28 cellular contexts compared by ENCODE assay signal in genomic region chr1:23615423-23615822, GRCh38. TPM values are rescaled to one million over a fixed set of nuclear protein-coding genes. Genes with fewer than 3 reads are reported as not detected.
A peak's percentile ranks its signal among the peaks of the same experiment; 100 is the strongest.
DNase-seq lines count a peak whose midpoint lies in the region; ATAC-seq and TF ChIP-seq lines count a peak whose summit lies in the region.
"Had no signal": no experiment of that assay in that cellular context is flagged by ENCODE, and none has a peak within 500 bp of the region (broad histone marks: within the 10 kb centered on the region; RNA-seq: fewer than 3 reads in every experiment).

No MANE protein-coding gene starts in this region.

- H3K9me3 ChIP-seq in OCI-LY7 (ENCODE audit: low read length) (no peaks in the 10 kb centered on the region), mesenchymal stem cell (ENCODE audit: control insufficient read depth, low read length) (no peaks in the 10 kb centered on the region)
- H3K9me3 ChIP-seq: BE2C, gastrocnemius medialis, SJSA1, thyroid gland had no signal

- peak overlapping the region; percentile 80 for H2BK15ac ChIP-seq in mesenchymal stem cell (ENCODE audit: low read depth, poor library complexity, severe bottlenecking)

- H3K79me1 ChIP-seq in mesenchymal stem cell (replicated peaks; ENCODE audit: low read length, poor library complexity, severe bottlenecking): no peaks in the 10 kb centered on the region

- H3K36me3 Mint-ChIP-seq in activated naive CD4-positive, alpha-beta T cell treated with anti-CD3 and anti-CD28 coated beads, Interleukin-2, amount 50 U/mL, for 24 hours: no peaks in the 10 kb centered on the region
- H3K36me3 Mint-ChIP-seq in activated naive CD4-positive, alpha-beta T cell treated with anti-CD3 and anti-CD28 coated beads, Interleukin-2, amount 50 U/mL, for 72 hours: peaks cover 6 to 17% of the 10 kb centered on the region in 2 donors

- H3K4me3 Mint-ChIP-seq in activated naive CD4-positive, alpha-beta T cell treated with anti-CD3 and anti-CD28 coated beads, Interleukin-2, amount 50 U/mL, for 24 hours: no peak overlapping the region
- H3K4me3 Mint-ChIP-seq: activated T-cell treated with anti-CD3 and anti-CD28 coated beads, Interleukin-2, amount 50 U/mL, for 4 hours; central memory CD8-positive, alpha-beta T cell; HFFc6; stimulated activated naive CD8-positive, alpha-beta T cell treated with anti-CD3 and anti-CD28 coated beads, Interleukin-15, amount 100 ng/mL, for 72 hours had no signal

- no TSS peak for BruUV-seq in OCI-LY7 (replicated peaks; lab: Mats Ljungman, UMichigan)

- no peaks in the 10 kb centered on the region for H4K20me1 ChIP-seq in OCI-LY7 (ENCODE audit: insufficient read depth, low read length)

- no peak overlapping the region for H3K4ac ChIP-seq in mesenchymal stem cell (ENCODE audit: low read depth in 1 of 2, low read length in 2 of 2)

- CTCF ChIA-PET in OCI-LY7 (lab: Charles Lee; ENCODE audit: unreplicated experiment): no interaction called here

- no peak overlapping the region for H3K9ac ChIP-seq in mesenchymal stem cell (ENCODE audit: low read length)
- H3K9ac ChIP-seq: KMS-11 had no signal

- H3K4me1 ChIP-seq in OCI-LY7 (ENCODE audit: insufficient read depth, low read length, poor library complexity, severe bottlenecking): peaks cover 94% of the 10 kb centered on the region
- peaks cover 6% of the 10 kb centered on the region for H3K4me1 ChIP-seq in mesenchymal stem cell (ENCODE audit: control insufficient read depth, insufficient read depth, low read depth, low read length)
- H3K4me1 ChIP-seq: BE2C, gastrocnemius medialis had no signal

- H3K4me2 ChIP-seq in OCI-LY7 (ENCODE audit: low read length) (peak overlapping the region; percentile 93), mesenchymal stem cell (ENCODE audit: low read length, poor library complexity, severe bottlenecking) (no peak overlapping the region)
- H3K4me2 ChIP-seq: hepatocyte, KMS-11 had no signal

- peak overlapping the region; percentile 99 for H3K27ac ChIP-seq in OCI-LY7 (ENCODE audit: low read depth, low read length, poor library complexity, severe bottlenecking)
- no peak overlapping the region for H3K27ac ChIP-seq in mesenchymal stem cell (ENCODE audit: low read length, poor library complexity, severe bottlenecking)
- H3K27ac ChIP-seq: gastrocnemius medialis, hepatocyte, KMS-11, SJSA1, thyroid gland had no signal

- intact Hi-C loops in OCI-LY7 (cut with micrococcal nuclease; ENCODE audit: unreplicated experiment): no loop called here

- H2AFZ ChIP-seq in OCI-LY7 (ENCODE audit: low read length) (no peak overlapping the region), mesenchymal stem cell (ENCODE audit: low read depth, low read length) (no peak overlapping the region)
- H2AFZ ChIP-seq: hepatocyte had no signal

- H4K91ac ChIP-seq in mesenchymal stem cell (ENCODE audit: low read length): no peak overlapping the region

- no peak overlapping the region for H3K23ac ChIP-seq in mesenchymal stem cell (ENCODE audit: low read length in 2 of 2)

- TF ChIP-seq CTCF in OCI-LY7 (conservative IDR thresholded peaks at IDR 0.05; ENCODE audit: low read length): no peak

- WGBS in mesenchymal stem cell: 83% methylated on average over 6 of the region's 6 CpGs

- peaks cover 15% of the 10 kb centered on the region; the same call in 1 of the 2 replicates for H3K79me2 ChIP-seq in OCI-LY7 (ENCODE audit: insufficient read depth, low read depth, low read length)
- H3K79me2 ChIP-seq: hepatocyte had no signal

- H3K9me3 Mint-ChIP-seq in activated naive CD4-positive, alpha-beta T cell treated with anti-CD3 and anti-CD28 coated beads, Interleukin-2, amount 50 U/mL, for 24 hours: no peaks in the 10 kb centered on the region
- H3K9me3 Mint-ChIP-seq in activated naive CD4-positive, alpha-beta T cell treated with anti-CD3 and anti-CD28 coated beads, Interleukin-2, amount 50 U/mL, for 72 hours: peaks cover 5 to 9% of the 10 kb centered on the region in 2 donors
- H3K9me3 Mint-ChIP-seq: activated T-cell treated with anti-CD3 and anti-CD28 coated beads, Interleukin-2, amount 50 U/mL, for 4 hours; central memory CD8-positive, alpha-beta T cell had no signal

- no peak overlapping the region for H2BK120ac ChIP-seq in mesenchymal stem cell (ENCODE audit: low read depth, low read length)

- no peak overlapping the region for H2BK5ac ChIP-seq in mesenchymal stem cell (ENCODE audit: low read depth, low read length, poor library complexity, severe bottlenecking)

- H2AK5ac ChIP-seq in mesenchymal stem cell (ENCODE audit: low read length, severe bottlenecking): no peak overlapping the region

- H4K8ac ChIP-seq in mesenchymal stem cell (ENCODE audit: low read length): no peak overlapping the region

- peaks cover 94% of the 10 kb centered on the region for H3K4me1 Mint-ChIP-seq in activated naive CD4-positive, alpha-beta T cell treated with anti-CD3 and anti-CD28 coated beads, Interleukin-2, amount 50 U/mL, for 24 hours

- H3K18ac ChIP-seq in mesenchymal stem cell (ENCODE audit: low read depth in 1 of 2, low read length in 2 of 2): no peak overlapping the region

- peaks cover 43 to 75% of the 10 kb centered on the region in 2 experiments for H3K27me3 ChIP-seq in mesenchymal stem cell (ENCODE audit: control insufficient read depth in 1 of 2, insufficient read depth in 1 of 2, low read length in 2 of 2)
- H3K27me3 ChIP-seq: BE2C, thyroid gland had no signal

- no peak for DNase-seq in activated naive CD4-positive, alpha-beta T cell treated with anti-CD3 and anti-CD28 coated beads, Interleukin-2, amount 50 U/mL, for 72 hours (ENCODE audit: low spot score in 2 of 2)
- DNase-seq in OCI-LY7 (ENCODE audit: low spot score): peak; percentile 20
- no peak for DNase-seq in mesenchymal stem cell
- no peak for DNase-seq in hepatic stellate cell (ENCODE audit: low spot score)
- DNase-seq in mucosa of gallbladder (ENCODE audit: low spot score): no peak
- DNase-seq in stimulated activated CD8-positive, alpha-beta memory T cell treated with anti-CD3 and anti-CD28 coated beads, Interleukin-4, amount 100 ng/mL, for 48 hours: no peak
- no peak for DNase-seq in activated effector memory CD4-positive, alpha-beta T cell treated with Interleukin-2 at 50 U/mL for 16 hours
- DNase-seq: activated CD4-positive, CD25-positive, alpha-beta regulatory T cell treated with anti-CD3 and anti-CD28 coated beads, Interleukin-2, amount 50 U/mL, for 72 hours; activated T-cell treated with anti-CD3 and anti-CD28 coated beads, Interleukin-2, amount 50 U/mL, for 4 hours; BE2C; dermis blood vessel endothelial cell; gastrocnemius medialis; HFFc6; left cardiac atrium; NCI-H1436; NCI-H2081 treated with DMSO at 0.1 percent for 48 hours; NCI-H345; NCI-H774; occipital lobe; stimulated activated CD4-positive, alpha-beta T cell treated with anti-CD3 and anti-CD28 coated beads, Interleukin-15, amount 100 ng/mL, for 24 hours; T-helper 1 cell; thyroid gland had no signal

- H3K36me3 ChIP-seq in OCI-LY7 (ENCODE audit: insufficient read depth, low read length) (no peaks in the 10 kb centered on the region), mesenchymal stem cell (ENCODE audit: control insufficient read depth in 1 of 2, insufficient read depth in 2 of 2, low read depth in 1 of 2, low read length in 2 of 2) (no peaks in the 10 kb centered on the region)
- H3K36me3 ChIP-seq: BE2C, gastrocnemius medialis, SJSA1, thyroid gland had no signal

- H3K4me3 ChIP-seq in OCI-LY7 (ENCODE audit: low read depth, low read length, poor library complexity, severe bottlenecking) (no peak overlapping the region), mesenchymal stem cell (ENCODE audit: insufficient read depth in 1 of 2, low read depth in 1 of 2, low read length in 2 of 2) (no peak overlapping the region)
- H3K4me3 ChIP-seq: gastrocnemius medialis, hepatocyte, SJSA1, thyroid gland had no signal

- POLR2A ChIA-PET in OCI-LY7 (lab: Charles Lee): interaction anchor here (2.6 to 10.2 kb wide), 5 partner anchors 15 to 60 kb away, joined by 11 to 135 read pairs (median 34); no protein-coding TSS in a partner anchor

- no peaks in the 10 kb centered on the region for H3K27me3 Mint-ChIP-seq in activated naive CD4-positive, alpha-beta T cell treated with anti-CD3 and anti-CD28 coated beads, Interleukin-2, amount 50 U/mL, for 24 hours
- H3K27me3 Mint-ChIP-seq: central memory CD8-positive, alpha-beta T cell; stimulated activated naive CD8-positive, alpha-beta T cell treated with anti-CD3 and anti-CD28 coated beads, Interleukin-15, amount 100 ng/mL, for 72 hours had no signal

- no peak overlapping the region for H2BK12ac ChIP-seq in mesenchymal stem cell (ENCODE audit: low read length in 2 of 2)

- H3K27ac Mint-ChIP-seq in activated naive CD4-positive, alpha-beta T cell treated with anti-CD3 and anti-CD28 coated beads, Interleukin-2, amount 50 U/mL, for 24 hours: peak overlapping the region; percentile 88
- H3K27ac Mint-ChIP-seq in activated naive CD4-positive, alpha-beta T cell treated with anti-CD3 and anti-CD28 coated beads, Interleukin-2, amount 50 U/mL, for 72 hours: no peak overlapping the region
- H3K27ac Mint-ChIP-seq: HFFc6 had no signal

- no peak overlapping the region for H3K14ac ChIP-seq in mesenchymal stem cell (ENCODE audit: low read length in 2 of 2)

- no peak for ATAC-seq in activated naive CD4-positive, alpha-beta T cell treated with anti-CD3 and anti-CD28 coated beads, Interleukin-2, amount 50 U/mL, for 72 hours
- ATAC-seq: activated T-cell treated with anti-CD3 and anti-CD28 coated beads, Interleukin-2, amount 50 U/mL, for 4 hours; gastrocnemius medialis; left cardiac atrium; stimulated activated naive CD8-positive, alpha-beta T cell treated with anti-CD3 and anti-CD28 coated beads, Interleukin-15, amount 100 ng/mL, for 72 hours had no signal

- H3K9me2 ChIP-seq in OCI-LY7 (ENCODE audit: insufficient read depth, low read length): no peaks in the 10 kb centered on the region

RNA-seq across cellular contexts. Expression of gene ID3, which starts 56.1 kb away (rescaled TPM):
- total RNA-seq in activated naive CD4-positive, alpha-beta T cell treated with anti-CD3 and anti-CD28 coated beads, Interleukin-2, amount 50 U/mL, for 72 hours: 100 to 1,000 TPM in 1 of 2 donors, 10 to 100 TPM in 1; 31.5 to 290 TPM
- 1,286 and 1,658 TPM in 2 replicates for total RNA-seq in OCI-LY7 (2014; rRNA removed; shearing (Covaris generic))
- 621 and 629 TPM in 2 replicates for total RNA-seq in OCI-LY7 (2022)
- polyA plus RNA-seq in mesenchymal stem cell (2013, experiment 1 of 2): 497 TPM
- polyA plus RNA-seq in mesenchymal stem cell (2013, experiment 2 of 2): 504 TPM
- 48.9 TPM for total RNA-seq in mucosa of gallbladder
